Comparison of ENCODE assay signal across 11 cellular contexts in the genomic region with DNA sequence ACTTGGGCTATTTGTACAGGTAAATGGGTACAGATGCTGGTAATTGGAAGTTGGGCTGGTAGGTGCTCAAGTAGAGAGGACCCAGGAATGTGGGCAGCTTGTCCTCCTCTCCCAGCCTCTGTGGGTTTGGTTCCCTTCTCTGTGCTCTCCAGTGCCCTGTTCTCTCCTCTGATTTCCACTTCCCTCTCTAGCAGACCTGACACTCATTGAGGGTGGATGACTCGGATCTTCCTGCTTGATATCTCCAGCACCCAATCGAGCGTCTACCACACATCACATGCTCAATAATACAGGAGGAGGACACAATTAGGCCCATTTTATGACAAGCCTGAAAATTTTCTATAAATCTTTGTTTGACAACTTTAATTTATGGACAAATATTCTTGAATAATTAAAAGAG. TPM values are rescaled to one million over a fixed set of nuclear protein-coding genes. Genes with fewer than 3 reads are reported as not detected.
"Had no signal": no experiment of that assay in that cellular context is flagged by ENCODE, and none has a peak within 500 bp of the region (broad histone marks: within the 10 kb centered on the region; RNA-seq: fewer than 3 reads in every experiment).

No MANE protein-coding gene starts in this region.

- H3K27ac ChIP-seq: GM23248 had no signal

- H3K9me3 Mint-ChIP-seq: HFFc6 had no signal

- H3K9me3 ChIP-seq: HAP-1 had no signal

- H3K4me1 ChIP-seq: HAP-1 had no signal

- H3K4me3 Mint-ChIP-seq: HFFc6 had no signal

- H3K9ac ChIP-seq: GM23248 had no signal

- ATAC-seq: HCT116, K562 had no signal

- H2AFZ ChIP-seq: GM23248 had no signal

- FAIRE-seq: HTR-8/SVneo, K562 had no signal

- DNase-seq: GM23248, GOT3, H7, HFFc6, IMR-90, KG1 had no signal

- H3K4me3 ChIP-seq: GM23248, HAP-1, K562 had no signal

- H3K27ac Mint-ChIP-seq: HFFc6 had no signal

- H3K36me3 ChIP-seq: HAP-1 had no signal

RNA-seq across cellular contexts. Expression of a gene that starts 23.7 kb away (rescaled TPM):
- total RNA-seq: GM23248, HFFc6, IMR-90, K562 had no signal
- polyA plus RNA-seq: GM23248, IMR-90, K562 had no signal

RNA-seq across cellular contexts. Expression of a gene that starts 38.2 kb away (rescaled TPM):
- total RNA-seq: GM23248, H4, H7, HFFc6, IMR-90, K562 had no signal
- polyA plus RNA-seq: GM23248, IMR-90, K562 had no signal
